In genomic region chr13:51817717-51818116, GRCh38 we compare ENCODE assay signal across 1 cellular context.
TF ChIP-seq lines count a peak whose summit lies in the region.

No MANE protein-coding gene starts in this region.

TF ChIP-seq in H1, 55 proteins besides CTCF, POLR2A, EP300 and RAD21:
- TF ChIP-seq SP2 (IDR thresholded peaks at IDR 0.05; ENCODE audit: low read length) (no peak), KDM4A (IDR thresholded peaks at IDR 0.05; ENCODE audit: low read depth, low read length, severe bottlenecking) (no peak), ASH2L (IDR thresholded peaks at IDR 0.05; ENCODE audit: low read length) (no peak), POU5F1 (IDR thresholded peaks at IDR 0.05; ENCODE audit: low read depth, low read length) (no peak), TAF1 (IDR thresholded peaks at IDR 0.05; ENCODE audit: low read depth, low read length) (no peak), SUZ12 (IDR thresholded peaks at IDR 0.05; ENCODE audit: low read length) (no peak), HDAC2 (IDR thresholded peaks at IDR 0.05; ENCODE audit: borderline replicate concordance in 1 of 2, low read depth in 2 of 2, low read length in 2 of 2) (no peak), MAFK (IDR thresholded peaks at IDR 0.05; ENCODE audit: low read depth, low read length) (no peak), TEAD4 (IDR thresholded peaks at IDR 0.05; ENCODE audit: low read depth, low read length) (no peak), SRF (IDR thresholded peaks at IDR 0.05; ENCODE audit: low read depth, low read length) (no peak), YY1 (IDR thresholded peaks at IDR 0.05; ENCODE audit: low read depth, low read length) (no peak), TCF12 (IDR thresholded peaks at IDR 0.05; ENCODE audit: low read depth, low read length) (no peak)
- TF ChIP-seq, protein P1, sequence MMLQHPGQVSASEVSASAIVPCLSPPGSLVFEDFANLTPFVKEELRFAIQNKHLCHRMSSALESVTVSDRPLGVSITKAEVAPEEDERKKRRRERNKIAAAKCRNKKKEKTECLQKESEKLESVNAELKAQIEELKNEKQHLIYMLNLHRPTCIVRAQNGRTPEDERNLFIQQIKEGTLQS (IDR thresholded peaks at IDR 0.05; ENCODE audit: insufficient read depth, low read depth, low read length), result no peak
